ENCODE assay signal across 18 cellular contexts in genomic region chr16:71359431-71359830, GRCh38. TPM values are rescaled to one million over a fixed set of nuclear protein-coding genes. Genes with fewer than 3 reads are reported as not detected.
"Had no signal": no experiment of that assay in that cellular context is flagged by ENCODE, and none has a peak within 500 bp of the region (broad histone marks: within the 10 kb centered on the region; RNA-seq: fewer than 3 reads in every experiment).

No MANE protein-coding gene starts in this region.

- H3K27ac ChIP-seq: gastrocnemius medialis, heart right ventricle, testis, vagina had no signal

- H3K36me3 ChIP-seq: gastrocnemius medialis, heart right ventricle, vagina had no signal

- H3K9me3 ChIP-seq: gastrocnemius medialis, heart right ventricle, testis, vagina had no signal

- FAIRE-seq: islet of Langerhans had no signal

- ATAC-seq: gastrocnemius medialis; stimulated activated naive CD8-positive, alpha-beta T cell treated with anti-CD3 and anti-CD28 coated beads, Interleukin-15, Interleukin-2, amounts not matched to agents 100 U/mL and 50 U/mL, for 24 hours had no signal

- H3K27me3 ChIP-seq: testis, vagina had no signal

- DNase-seq: activated CD4-positive, alpha-beta memory T cell treated with anti-CD3 and anti-CD28 coated beads, Interleukin-2, amount 10 ng/mL, durations not matched to agents 7 days and 5 days; activated CD8-positive, alpha-beta memory T cell treated with anti-CD3 and anti-CD28 coated beads, Interleukin-2, amount 50 U/mL, for 4 hours; activated naive CD4-positive, alpha-beta T cell treated with Interleukin-2 at 50 U/mL for 16 hours; activated T-cell treated with anti-CD3 and anti-CD28 coated beads, Interleukin-2, amount 50 U/mL, for 72 hours; central memory CD4-positive, alpha-beta T cell; cortex of kidney; effector CD8-positive, alpha-beta T cell; gastrocnemius medialis; heart right ventricle; stimulated activated CD4-positive, alpha-beta T cell treated with anti-CD3 and anti-CD28 coated beads, Interleukin-2, amount 100 ng/mL, for 48 hours; stimulated activated CD8-positive, alpha-beta memory T cell treated with anti-CD3 and anti-CD28 coated beads, Interleukin-4, amount 100 ng/mL, for 48 hours; stimulated activated naive CD8-positive, alpha-beta T cell treated with anti-CD3 and anti-CD28 coated beads, Interleukin-15, Interleukin-2, amounts not matched to agents 100 U/mL and 50 U/mL, for 24 hours; testis had no signal

RNA-seq across cellular contexts. Expression of gene CALB2, which starts 0.9 kb away (rescaled TPM):
- total RNA-seq: activated CD4-positive, alpha-beta memory T cell treated with anti-CD3 and anti-CD28 coated beads, Interleukin-2, amount 10 ng/mL, durations not matched to agents 7 days and 5 days; activated T-cell treated with anti-CD3 and anti-CD28 coated beads, Interleukin-2, amount 50 U/mL, for 72 hours; natural killer cell treated with Interleukin-12 subunit alpha and Interleukin-12 subunit beta and Interleukin-15 and Interleukin-18, amount 100 ng/mL, for 72 hours; osteocyte; pulmonary artery endothelial cell had no signal
